Comparison of ENCODE assay signal across 10 cellular contexts in genomic region chr5:88724201-88724600, GRCh38.
A peak's percentile ranks its signal among the peaks of the same experiment; 100 is the strongest.
DNase-seq lines count a peak whose midpoint lies in the region; ATAC-seq, FAIRE-seq and TF ChIP-seq lines count a peak whose summit lies in the region.
"Had no signal": no experiment of that assay in that cellular context is flagged by ENCODE, and none has a peak within 500 bp of the region (broad histone marks: within the 10 kb centered on the region; RNA-seq: fewer than 3 reads in every experiment).

No MANE protein-coding gene starts in this region.

- BruUV-seq in endothelial cell of umbilical vein (replicated peaks; lab: Mats Ljungman, UMichigan), result no TSS peak

- no peak for TF ChIP-seq POLR2A in endothelial cell of umbilical vein (IDR thresholded peaks at IDR 0.05; ENCODE audit: low read depth, low read length)

- POLR2A ChIA-PET in endothelial cell of umbilical vein (lab: Charles Lee), result interaction anchor here (0.5 kb wide), 1 partner anchor 206 kb away, joined by 3 read pairs; no protein-coding TSS in a partner anchor

- no peak overlapping the region for H3K4me2 ChIP-seq in endothelial cell of umbilical vein (ENCODE audit: insufficient read depth, low read length)
- H3K4me2 ChIP-seq: BLaER1 had no signal

- H3K36me3 ChIP-seq in endothelial cell of umbilical vein (ENCODE audit: control insufficient read depth in 2 of 2, extremely low read depth in 1 of 2, insufficient read depth in 2 of 2, low read length in 2 of 2) (peaks cover 5 to 7% of the 10 kb centered on the region in 2 experiments), WERI-Rb-1 (no peaks in the 10 kb centered on the region)

- DNase-seq in NCI-H2171 treated with DMSO at 0.1 percent for 48 hours (lab: John Stamatoyannopoulos, UW) (peak; percentile 3), NCI-H2171 (lab: John Stamatoyannopoulos, UW) (no peak), NCI-H2227 treated with DMSO at 0.1 percent for 48 hours (lab: John Stamatoyannopoulos, UW) (peak; percentile 44), endothelial cell of umbilical vein (ENCODE audit: low read depth, low spot score) (peak; percentile 32), retina (peak; percentile 15), WERI-Rb-1 (no peak), NCI-H1436 treated with DMSO at 0.1 percent for 48 hours (lab: John Stamatoyannopoulos, UW) (no peak)
- DNase-seq: Right ventricle myocardium superior had no signal

- no peaks in the 10 kb centered on the region for H3K9me1 ChIP-seq in endothelial cell of umbilical vein (replicated peaks; ENCODE audit: control insufficient read depth, extremely low read depth, insufficient read depth, low read length)

- H3K9me3 ChIP-seq in endothelial cell of umbilical vein (replicated peaks; ENCODE audit: control insufficient read depth, insufficient read depth, low read length) (no peaks in the 10 kb centered on the region), WERI-Rb-1 (ENCODE audit: severe bottlenecking) (no peaks in the 10 kb centered on the region)
- H3K9me3 ChIP-seq: BLaER1 had no signal

- no peak for FAIRE-seq in endothelial cell of umbilical vein (lab: Jason Lieb, UNC)

- CTCF ChIA-PET in endothelial cell of umbilical vein (lab: Charles Lee), result interaction anchor here (0.6 to 9.6 kb wide), 56 partner anchors 10 to 1763 kb away, joined by 3 to 398 read pairs (median 3); partner anchors contain the start of gene MEF2C

- H2AFZ ChIP-seq in endothelial cell of umbilical vein (ENCODE audit: low read depth, low read length), result no peak overlapping the region

- no peaks in the 10 kb centered on the region for H4K20me1 ChIP-seq in endothelial cell of umbilical vein (replicated peaks; ENCODE audit: control insufficient read depth, extremely low read depth, insufficient read depth, low read length)

- H3K9ac ChIP-seq in endothelial cell of umbilical vein (replicated peaks; ENCODE audit: extremely low read depth, insufficient read depth, low read length), result no peak overlapping the region
- H3K9ac ChIP-seq: BLaER1 had no signal

- no peaks in the 10 kb centered on the region for H3K4me1 ChIP-seq in endothelial cell of umbilical vein (ENCODE audit: control insufficient read depth, extremely low read depth, insufficient read depth, low read length)
- H3K4me1 ChIP-seq: BLaER1 had no signal

- ATAC-seq in GM18519 (IDR thresholded peaks at IDR 0.05; ENCODE audit: low FRiP score, unreplicated experiment), result no peak

- H3K4me3 ChIP-seq in endothelial cell of umbilical vein (replicated peaks in 1 of 3; ENCODE audit: insufficient read depth in 1 of 3, low read depth in 1 of 3, low read length in 3 of 3) (no peak overlapping the region), WERI-Rb-1 (ENCODE audit: low read depth, low read length) (no peak overlapping the region)
- H3K4me3 ChIP-seq: BLaER1 had no signal

- dilution Hi-C loops in endothelial cell of umbilical vein (cut with MboI; ENCODE audit: extremely low pct_ligation_motif_present, low sequenced_read_pairs), result no loop called here

- TF ChIP-seq CTCF in endothelial cell of umbilical vein (IDR thresholded peaks at IDR 0.05; ENCODE audit: extremely low read depth in 1 of 2, insufficient read depth in 1 of 2, low read depth in 1 of 2, low read length in 2 of 2) (no peak), WERI-Rb-1 (IDR thresholded peaks at IDR 0.05; ENCODE audit: low read depth, low read length) (no peak)

- H3K27ac ChIP-seq in endothelial cell of umbilical vein (ENCODE audit: insufficient read depth, low read depth, low read length) (no peak overlapping the region), WERI-Rb-1 (no peak overlapping the region)
- H3K27ac ChIP-seq: BLaER1 had no signal

- H3K79me2 ChIP-seq in endothelial cell of umbilical vein (ENCODE audit: control insufficient read depth, insufficient read depth, low read length), result no peaks in the 10 kb centered on the region

- H3K27me3 ChIP-seq in endothelial cell of umbilical vein (ENCODE audit: control insufficient read depth in 2 of 2, insufficient read depth in 2 of 2, low read length in 2 of 2) (no peaks in the 10 kb centered on the region), WERI-Rb-1 (ENCODE audit: insufficient read depth, low read depth, severe bottlenecking) (no peaks in the 10 kb centered on the region)
- H3K27me3 ChIP-seq: BLaER1 had no signal

- intact Hi-C loops in endothelial cell of umbilical vein (cut with micrococcal nuclease), result loop anchor here (1.0 to 10.0 kb wide), 4 partner anchors 371 to 943 kb away; no protein-coding TSS in a partner anchor

TF ChIP-seq in endothelial cell of umbilical vein, 7 proteins besides CTCF, POLR2A, EP300 and RAD21:
- TF ChIP-seq MYC (IDR thresholded peaks at IDR 0.05; ENCODE audit: low read depth, low read length) (no peak), FOS (IDR thresholded peaks at IDR 0.05; ENCODE audit: borderline replicate concordance, insufficient read depth, low read length) (no peak), GATA2 (IDR thresholded peaks at IDR 0.05; ENCODE audit: insufficient read depth, insufficient read length, low read depth, low read length) (no peak), EZH2 (IDR thresholded peaks at IDR 0.05; ENCODE audit: borderline replicate concordance, low read depth, low read length, severe bottlenecking) (no peak), MAX (IDR thresholded peaks at IDR 0.05; ENCODE audit: insufficient read depth, insufficient read length) (no peak), JUN (IDR thresholded peaks at IDR 0.05; ENCODE audit: borderline replicate concordance, insufficient read depth, insufficient read length, low read depth) (no peak), POLR2AphosphoS5 (IDR thresholded peaks at IDR 0.05; ENCODE audit: insufficient read depth, low read depth, low read length) (no peak)

Comparison
In these comparisons a context has a peak if more than half of its experiments do, and no peak if none do; other contexts are left out.
1. DNase-seq: peak in NCI-H2171 treated with DMSO at 0.1 percent for 48 hours (single experiment), NCI-H2227 treated with DMSO at 0.1 percent for 48 hours (single experiment), endothelial cell of umbilical vein (single experiment) and retina (single experiment); none in NCI-H2171 (single experiment), WERI-Rb-1 (single experiment) and NCI-H1436 treated with DMSO at 0.1 percent for 48 hours (single experiment).